In genomic region chr7:143387156-143387975, GRCh38 we compare ENCODE assay signal across 14 cellular contexts. TPM values are rescaled to one million over a fixed set of nuclear protein-coding genes. Genes with fewer than 3 reads are reported as not detected.
DNase-seq lines count a peak whose midpoint lies in the region; ATAC-seq, FAIRE-seq and TF ChIP-seq lines count a peak whose summit lies in the region.
"Had no signal": no experiment of that assay in that cellular context is flagged by ENCODE, and none has a peak within 500 bp of the region (broad histone marks: within the 10 kb centered on the region; RNA-seq: fewer than 3 reads in every experiment).

No MANE protein-coding gene starts in this region.

- H3K4me3 Mint-ChIP-seq in activated CD8-positive, alpha-beta T cell treated with anti-CD3 and anti-CD28 coated beads for 36 hours = no peak overlapping the region
- no peak overlapping the region for H3K4me3 Mint-ChIP-seq in activated CD8-positive, alpha-beta T cell treated with anti-CD3 and anti-CD28 coated beads, Interleukin-2, amount 10 ng/mL, durations not matched to agents 7 days and 5 days
- no peak overlapping the region for H3K4me3 Mint-ChIP-seq in activated naive CD4-positive, alpha-beta T cell treated with anti-CD3 and anti-CD28 coated beads for 36 hours
- H3K4me3 Mint-ChIP-seq: activated CD8-positive, alpha-beta memory T cell treated with anti-CD3 and anti-CD28 coated beads, Interleukin-2, amount 10 ng/mL, durations not matched to agents 7 days and 5 days; neural crest cell; stimulated activated naive B cell treated with anti-CD40 and anti-IgM and Interleukin-4, amounts not matched to agents 10 μg/mL and 1 μg/mL and 100 μg/mL, for 72 hours had no signal

- H3K27me3 ChIP-seq in Loucy (ENCODE audit: insufficient read depth, low read length, poor library complexity, severe bottlenecking) = no peaks in the 10 kb centered on the region
- no peaks in the 10 kb centered on the region for H3K27me3 ChIP-seq in endothelial cell of umbilical vein (ENCODE audit: control insufficient read depth in 2 of 2, insufficient read depth in 2 of 2, low read length in 2 of 2)

- H2AFZ ChIP-seq in Loucy (ENCODE audit: low read length) = no peak overlapping the region
- H2AFZ ChIP-seq in endothelial cell of umbilical vein (ENCODE audit: low read depth, low read length) = no peak overlapping the region

- no peak for ATAC-seq in activated CD8-positive, alpha-beta T cell treated with anti-CD3 and anti-CD28 coated beads for 36 hours
- no peak for ATAC-seq in activated CD8-positive, alpha-beta T cell treated with anti-CD3 and anti-CD28 coated beads, Interleukin-2, amount 10 ng/mL, durations not matched to agents 7 days and 5 days

- peak overlapping the region; percentile 13 for H3K27ac Mint-ChIP-seq in activated CD8-positive, alpha-beta T cell treated with anti-CD3 and anti-CD28 coated beads for 36 hours
- H3K27ac Mint-ChIP-seq in activated CD8-positive, alpha-beta T cell treated with anti-CD3 and anti-CD28 coated beads, Interleukin-2, amount 10 ng/mL, durations not matched to agents 7 days and 5 days = no peak overlapping the region
- no peak overlapping the region for H3K27ac Mint-ChIP-seq in activated naive CD4-positive, alpha-beta T cell treated with anti-CD3 and anti-CD28 coated beads for 36 hours
- H3K27ac Mint-ChIP-seq: activated CD8-positive, alpha-beta memory T cell treated with anti-CD3 and anti-CD28 coated beads, Interleukin-2, amount 10 ng/mL, durations not matched to agents 7 days and 5 days; stimulated activated naive B cell treated with anti-CD40 and anti-IgM and Interleukin-4, amounts not matched to agents 10 μg/mL and 1 μg/mL and 100 μg/mL, for 72 hours had no signal

- no peak overlapping the region for H3K9ac ChIP-seq in Loucy (ENCODE audit: low read depth, low read length, poor library complexity, severe bottlenecking)
- no peak overlapping the region for H3K9ac ChIP-seq in endothelial cell of umbilical vein (replicated peaks; ENCODE audit: extremely low read depth, insufficient read depth, low read length)

- no peak for DNase-seq in activated CD8-positive, alpha-beta T cell treated with anti-CD3 and anti-CD28 coated beads for 36 hours
- DNase-seq in activated CD8-positive, alpha-beta T cell treated with anti-CD3 and anti-CD28 coated beads, Interleukin-2, amount 10 ng/mL, durations not matched to agents 7 days and 5 days = no peak
- DNase-seq in endothelial cell of umbilical vein (ENCODE audit: low read depth, low spot score) (no peak), retinal pigment epithelial cell (ENCODE audit: low read depth) (no peak), midbrain (lab: John Stamatoyannopoulos, UW) (no peak)
- DNase-seq in activated CD4-positive, CD25-positive, alpha-beta regulatory T cell (lab: John Stamatoyannopoulos, UW) = no peak
- DNase-seq in activated naive CD4-positive, alpha-beta T cell treated with anti-CD3 and anti-CD28 coated beads for 36 hours = no peak
- DNase-seq: EL; kidney glomerular epithelial cell; NCI-H2081 treated with DMSO at 0.1 percent for 48 hours; stimulated activated naive B cell treated with anti-CD40 and anti-IgM and Interleukin-4, amounts not matched to agents 10 μg/mL and 1 μg/mL and 100 μg/mL, for 72 hours had no signal

- H3K9me3 Mint-ChIP-seq in activated CD8-positive, alpha-beta T cell treated with anti-CD3 and anti-CD28 coated beads for 36 hours = no peaks in the 10 kb centered on the region
- no peaks in the 10 kb centered on the region for H3K9me3 Mint-ChIP-seq in activated CD8-positive, alpha-beta T cell treated with anti-CD3 and anti-CD28 coated beads, Interleukin-2, amount 10 ng/mL, durations not matched to agents 7 days and 5 days (ENCODE audit: insufficient read depth)
- H3K9me3 Mint-ChIP-seq in activated naive CD4-positive, alpha-beta T cell treated with anti-CD3 and anti-CD28 coated beads for 36 hours = no peaks in the 10 kb centered on the region
- H3K9me3 Mint-ChIP-seq: neural crest cell; stimulated activated naive B cell treated with anti-CD40 and anti-IgM and Interleukin-4, amounts not matched to agents 10 μg/mL and 1 μg/mL and 100 μg/mL, for 72 hours had no signal

- no peaks in the 10 kb centered on the region for H3F3A ChIP-seq in Loucy (ENCODE audit: low read depth)

- no peaks in the 10 kb centered on the region for H3K27me3 Mint-ChIP-seq in activated CD8-positive, alpha-beta T cell treated with anti-CD3 and anti-CD28 coated beads for 36 hours
- H3K27me3 Mint-ChIP-seq in activated CD8-positive, alpha-beta T cell treated with anti-CD3 and anti-CD28 coated beads, Interleukin-2, amount 10 ng/mL, durations not matched to agents 7 days and 5 days (ENCODE audit: low read depth) = no peaks in the 10 kb centered on the region
- H3K27me3 Mint-ChIP-seq in activated naive CD4-positive, alpha-beta T cell treated with anti-CD3 and anti-CD28 coated beads for 36 hours (ENCODE audit: low read depth) = no peaks in the 10 kb centered on the region
- H3K27me3 Mint-ChIP-seq: activated CD8-positive, alpha-beta memory T cell treated with anti-CD3 and anti-CD28 coated beads, Interleukin-2, amount 10 ng/mL, durations not matched to agents 7 days and 5 days; stimulated activated naive B cell treated with anti-CD40 and anti-IgM and Interleukin-4, amounts not matched to agents 10 μg/mL and 1 μg/mL and 100 μg/mL, for 72 hours had no signal

- peaks cover 21% of the 10 kb centered on the region for H3K36me3 Mint-ChIP-seq in activated CD8-positive, alpha-beta T cell treated with anti-CD3 and anti-CD28 coated beads for 36 hours (ENCODE audit: low read depth)
- H3K36me3 Mint-ChIP-seq in activated CD8-positive, alpha-beta T cell treated with anti-CD3 and anti-CD28 coated beads, Interleukin-2, amount 10 ng/mL, durations not matched to agents 7 days and 5 days (ENCODE audit: low read depth) = peaks cover 38% of the 10 kb centered on the region
- H3K36me3 Mint-ChIP-seq in activated naive CD4-positive, alpha-beta T cell treated with anti-CD3 and anti-CD28 coated beads for 36 hours (ENCODE audit: low read depth) = peaks cover 5% of the 10 kb centered on the region

- dilution Hi-C loops in endothelial cell of umbilical vein (cut with MboI; ENCODE audit: extremely low pct_ligation_motif_present, low sequenced_read_pairs) = loop anchor here (25.0 kb wide), 1 partner anchor 125 kb away; no protein-coding TSS in a partner anchor

- H4K20me1 ChIP-seq in Loucy (ENCODE audit: insufficient read depth, low read length, poor library complexity, severe bottlenecking) (peaks cover 55% of the 10 kb centered on the region), endothelial cell of umbilical vein (replicated peaks; ENCODE audit: control insufficient read depth, extremely low read depth, insufficient read depth, low read length) (no peaks in the 10 kb centered on the region)

- POLR2A ChIA-PET in activated CD8-positive, alpha-beta T cell treated with anti-CD3 and anti-CD28 coated beads for 36 hours (lab: Charles Lee) = interaction anchor here (0.6 to 1.3 kb wide), 4 partner anchors 11 to 674 kb away, joined by 3 to 5 read pairs (median 3); no protein-coding TSS in a partner anchor
- POLR2A ChIA-PET in activated CD8-positive, alpha-beta T cell treated with anti-CD3 and anti-CD28 coated beads, Interleukin-2, amount 10 ng/mL, durations not matched to agents 7 days and 5 days (lab: Charles Lee) = interaction anchor here (0.7 to 2.0 kb wide), 2 partner anchors 9 to 20 kb away, joined by 7 to 11 read pairs; no protein-coding TSS in a partner anchor
- POLR2A ChIA-PET in endothelial cell of umbilical vein (lab: Charles Lee) = interaction anchor here (1.1 kb wide), 1 partner anchor 113 kb away, joined by 6 read pairs; no protein-coding TSS in a partner anchor

- TF ChIP-seq POLR2A in endothelial cell of umbilical vein (IDR thresholded peaks at IDR 0.05; ENCODE audit: low read depth, low read length) = peak; percentile 61

- no peak overlapping the region for H3K27ac ChIP-seq in endothelial cell of umbilical vein (ENCODE audit: insufficient read depth, low read depth, low read length)

- H3K9me1 ChIP-seq in endothelial cell of umbilical vein (replicated peaks; ENCODE audit: control insufficient read depth, extremely low read depth, insufficient read depth, low read length) = no peaks in the 10 kb centered on the region

- H3K79me2 ChIP-seq in Loucy (ENCODE audit: insufficient read depth, low read length) = peaks cover 74% of the 10 kb centered on the region
- peaks cover 71% of the 10 kb centered on the region for H3K79me2 ChIP-seq in endothelial cell of umbilical vein (ENCODE audit: control insufficient read depth, insufficient read depth, low read length)

- no TSS peak for BruUV-seq in endothelial cell of umbilical vein (replicated peaks; lab: Mats Ljungman, UMichigan)

- peak overlapping the region; percentile 97 for H3K4me2 ChIP-seq in Loucy (ENCODE audit: low read depth, low read length, poor library complexity, severe bottlenecking)
- H3K4me2 ChIP-seq in endothelial cell of umbilical vein (ENCODE audit: insufficient read depth, low read length) = no peak overlapping the region

- H3K4me1 Mint-ChIP-seq in activated CD8-positive, alpha-beta T cell treated with anti-CD3 and anti-CD28 coated beads for 36 hours (ENCODE audit: low read depth) = peaks cover 11% of the 10 kb centered on the region
- peaks cover 26% of the 10 kb centered on the region for H3K4me1 Mint-ChIP-seq in activated CD8-positive, alpha-beta T cell treated with anti-CD3 and anti-CD28 coated beads, Interleukin-2, amount 10 ng/mL, durations not matched to agents 7 days and 5 days (ENCODE audit: low read depth)
- H3K4me1 Mint-ChIP-seq in activated naive CD4-positive, alpha-beta T cell treated with anti-CD3 and anti-CD28 coated beads for 36 hours (ENCODE audit: low read depth) = peaks cover 10% of the 10 kb centered on the region
- H3K4me1 Mint-ChIP-seq: neural crest cell had no signal

- intact Hi-C loops in activated CD8-positive, alpha-beta T cell treated with anti-CD3 and anti-CD28 coated beads for 36 hours (cut with micrococcal nuclease) = no loop called here
- intact Hi-C loops in endothelial cell of umbilical vein (cut with micrococcal nuclease) = no loop called here
- intact Hi-C loops in activated naive CD4-positive, alpha-beta T cell treated with anti-CD3 and anti-CD28 coated beads for 36 hours (cut with micrococcal nuclease) = no loop called here

- no peaks in the 10 kb centered on the region for H3K9me2 ChIP-seq in Loucy (replicated peaks; ENCODE audit: low read depth, low read length)

- CTCF ChIA-PET in activated CD8-positive, alpha-beta T cell treated with anti-CD3 and anti-CD28 coated beads for 36 hours (lab: Charles Lee) = interaction anchor here (1.3 to 1.5 kb wide), 3 partner anchors 7 to 13 kb away, joined by 3 to 7 read pairs (median 5); no protein-coding TSS in a partner anchor
- CTCF ChIA-PET in activated CD8-positive, alpha-beta T cell treated with anti-CD3 and anti-CD28 coated beads, Interleukin-2, amount 10 ng/mL, durations not matched to agents 7 days and 5 days (lab: Charles Lee) = interaction anchor here (1.0 to 2.8 kb wide), 3 partner anchors 19 to 35 kb away, joined by 3 to 10 read pairs (median 6); no protein-coding TSS in a partner anchor
- CTCF ChIA-PET in endothelial cell of umbilical vein (lab: Charles Lee) = interaction anchor here (0.7 to 4.3 kb wide), 3 partner anchors 20 to 118 kb away, joined by 3 to 24 read pairs (median 3); no protein-coding TSS in a partner anchor
- CTCF ChIA-PET in activated naive CD4-positive, alpha-beta T cell treated with anti-CD3 and anti-CD28 coated beads for 36 hours (lab: Charles Lee) = interaction anchor here (1.0 to 1.2 kb wide), 2 partner anchors 9 to 16 kb away, joined by 3 read pairs; no protein-coding TSS in a partner anchor

- no peak overlapping the region for H3K4me3 ChIP-seq in Loucy (ENCODE audit: low read length, poor library complexity, severe bottlenecking)
- H3K4me3 ChIP-seq in endothelial cell of umbilical vein (replicated peaks in 1 of 3; ENCODE audit: insufficient read depth in 1 of 3, low read depth in 1 of 3, low read length in 3 of 3) = no peak overlapping the region
- no peak overlapping the region for H3K4me3 ChIP-seq in retinal pigment epithelial cell (ENCODE audit: low read length)

- peaks cover 61% of the 10 kb centered on the region for H3K4me1 ChIP-seq in Loucy (ENCODE audit: insufficient read depth, low read length, poor library complexity, severe bottlenecking)
- peaks cover 89% of the 10 kb centered on the region for H3K4me1 ChIP-seq in endothelial cell of umbilical vein (ENCODE audit: control insufficient read depth, extremely low read depth, insufficient read depth, low read length)

- no peak for FAIRE-seq in endothelial cell of umbilical vein (lab: Jason Lieb, UNC)

- no peak for TF ChIP-seq CTCF in activated CD8-positive, alpha-beta T cell treated with anti-CD3 and anti-CD28 coated beads for 36 hours (IDR thresholded peaks at IDR 0.05)
- TF ChIP-seq CTCF in Loucy (conservative IDR thresholded peaks at IDR 0.05; ENCODE audit: low read length) = peak; percentile 43
- peak; percentile 6 to 14 for TF ChIP-seq CTCF in endothelial cell of umbilical vein (IDR thresholded peaks at IDR 0.05; ENCODE audit: extremely low read depth in 1 of 2, insufficient read depth in 1 of 2, low read depth in 1 of 2, low read length in 2 of 2)
- peak; percentile 24 for TF ChIP-seq CTCF in retinal pigment epithelial cell (conservative IDR thresholded peaks at IDR 0.05; ENCODE audit: low read depth, low read length)

- H3K36me3 ChIP-seq in Loucy (ENCODE audit: insufficient read depth, low read length) (peaks cover 43% of the 10 kb centered on the region; the same call in 1 of the 2 replicates), endothelial cell of umbilical vein (ENCODE audit: control insufficient read depth in 2 of 2, extremely low read depth in 1 of 2, insufficient read depth in 2 of 2, low read length in 2 of 2) (peaks cover 22 to 42% of the 10 kb centered on the region in 2 experiments)

- H3K9me3 ChIP-seq in Loucy (ENCODE audit: insufficient read depth, low read depth, low read length) (no peaks in the 10 kb centered on the region), endothelial cell of umbilical vein (replicated peaks; ENCODE audit: control insufficient read depth, insufficient read depth, low read length) (no peaks in the 10 kb centered on the region)

RNA-seq across cellular contexts. Expression of gene ZYX, which starts 6.2 kb away (rescaled TPM):
- total RNA-seq in activated CD8-positive, alpha-beta T cell treated with anti-CD3 and anti-CD28 coated beads for 36 hours = 100 to 1,000 TPM; 111 to 120 TPM
- total RNA-seq in activated CD8-positive, alpha-beta T cell treated with anti-CD3 and anti-CD28 coated beads, Interleukin-2, amount 10 ng/mL, durations not matched to agents 7 days and 5 days = 100 to 1,000 TPM; 179 to 192 TPM
- 533 and 545 TPM in 2 replicates for total RNA-seq in endothelial cell of umbilical vein
- 196 TPM in 2 replicates for polyA plus RNA-seq in endothelial cell of umbilical vein
- polyA plus RNA-seq in endothelial cell of umbilical vein (2011; cell fraction: cytosol; rRNA removed) = 195 and 222 TPM in 2 replicates
- polyA plus RNA-seq in endothelial cell of umbilical vein (2011; cell fraction: nucleus; rRNA removed) = 305 and 333 TPM in 2 replicates
- 533 and 564 TPM in 2 replicates for polyA plus RNA-seq in endothelial cell of umbilical vein (2012)
- 116 and 124 TPM in 2 replicates for polyA minus RNA-seq in endothelial cell of umbilical vein
- polyA minus RNA-seq in endothelial cell of umbilical vein (2011; cell fraction: cytosol; rRNA and poly(A)+ RNA removed) = 57.7 TPM
- polyA minus RNA-seq in endothelial cell of umbilical vein (2011; cell fraction: nucleus; rRNA and poly(A)+ RNA removed) = 105 and 154 TPM in 2 replicates
- total RNA-seq in activated naive CD4-positive, alpha-beta T cell treated with anti-CD3 and anti-CD28 coated beads for 36 hours = 10 to 100 TPM; 75.1 to 81.5 TPM

RNA-seq across cellular contexts. Expression of gene EPHA1, which starts 21.3 kb away (rescaled TPM):
- total RNA-seq in activated CD8-positive, alpha-beta T cell treated with anti-CD3 and anti-CD28 coated beads for 36 hours = 1 to 10 TPM; 2.4 to 2.8 TPM
- total RNA-seq in activated CD8-positive, alpha-beta T cell treated with anti-CD3 and anti-CD28 coated beads, Interleukin-2, amount 10 ng/mL, durations not matched to agents 7 days and 5 days = 10 to 100 TPM; 12.4 to 15.7 TPM
- total RNA-seq in endothelial cell of umbilical vein = not detected in 2 replicates
- 0.06 and 0.07 TPM in 2 replicates for polyA plus RNA-seq in endothelial cell of umbilical vein
- 0.01 TPM in 1 of 2 replicates, not detected in the other for polyA plus RNA-seq in endothelial cell of umbilical vein (2011; cell fraction: cytosol; rRNA removed)
- 0.03 and 0.50 TPM in 2 replicates for polyA plus RNA-seq in endothelial cell of umbilical vein (2011; cell fraction: nucleus; rRNA removed)
- polyA plus RNA-seq in endothelial cell of umbilical vein (2012) = 4.1 and 5.5 TPM in 2 replicates
- not detected in 2 replicates for polyA minus RNA-seq in endothelial cell of umbilical vein
- polyA minus RNA-seq in endothelial cell of umbilical vein (2011; cell fraction: cytosol; rRNA and poly(A)+ RNA removed) = not detected
- not detected in 2 replicates for polyA minus RNA-seq in endothelial cell of umbilical vein (2011; cell fraction: nucleus; rRNA and poly(A)+ RNA removed)
- 1 to 10 TPM; 1.0 to 1.3 TPM for total RNA-seq in activated naive CD4-positive, alpha-beta T cell treated with anti-CD3 and anti-CD28 coated beads for 36 hours
- total RNA-seq: neural crest cell had no signal

RNA-seq across cellular contexts. Expression of gene FAM131B, which starts 24.9 kb away (rescaled TPM):
- total RNA-seq in activated CD8-positive, alpha-beta T cell treated with anti-CD3 and anti-CD28 coated beads for 36 hours = 1 to 10 TPM; 2.7 to 2.9 TPM
- 1 to 10 TPM; 2.2 to 2.4 TPM for total RNA-seq in activated CD8-positive, alpha-beta T cell treated with anti-CD3 and anti-CD28 coated beads, Interleukin-2, amount 10 ng/mL, durations not matched to agents 7 days and 5 days
- 1.4 and 1.6 TPM in 2 replicates for total RNA-seq in endothelial cell of umbilical vein
- polyA plus RNA-seq in endothelial cell of umbilical vein = 1.6 and 1.8 TPM in 2 replicates
- polyA plus RNA-seq in endothelial cell of umbilical vein (2011; cell fraction: cytosol; rRNA removed) = 1.7 TPM in 2 replicates
- polyA plus RNA-seq in endothelial cell of umbilical vein (2011; cell fraction: nucleus; rRNA removed) = 1.8 and 2.2 TPM in 2 replicates
- polyA plus RNA-seq in endothelial cell of umbilical vein (2012) = 1.6 and 2.2 TPM in 2 replicates
- polyA minus RNA-seq in endothelial cell of umbilical vein = 4.4 and 5.9 TPM in 2 replicates
- polyA minus RNA-seq in endothelial cell of umbilical vein (2011; cell fraction: cytosol; rRNA and poly(A)+ RNA removed) = not detected
- 0.77 and 0.82 TPM in 2 replicates for polyA minus RNA-seq in endothelial cell of umbilical vein (2011; cell fraction: nucleus; rRNA and poly(A)+ RNA removed)
- 1 to 10 TPM; 1.5 to 1.7 TPM for total RNA-seq in activated naive CD4-positive, alpha-beta T cell treated with anti-CD3 and anti-CD28 coated beads for 36 hours

RNA-seq across cellular contexts. Expression of gene TAS2R60, which starts 55.9 kb away (rescaled TPM):
- not detected for total RNA-seq in activated CD8-positive, alpha-beta T cell treated with anti-CD3 and anti-CD28 coated beads for 36 hours
- total RNA-seq in activated CD8-positive, alpha-beta T cell treated with anti-CD3 and anti-CD28 coated beads, Interleukin-2, amount 10 ng/mL, durations not matched to agents 7 days and 5 days = under 1 TPM; 0.26 to 0.29 TPM
- total RNA-seq in endothelial cell of umbilical vein = not detected in 2 replicates
- polyA plus RNA-seq in endothelial cell of umbilical vein = not detected in 2 replicates
- polyA plus RNA-seq in endothelial cell of umbilical vein (2011; cell fraction: cytosol; rRNA removed) = not detected in 2 replicates
- not detected in 2 replicates for polyA plus RNA-seq in endothelial cell of umbilical vein (2011; cell fraction: nucleus; rRNA removed)
- not detected in 2 replicates for polyA plus RNA-seq in endothelial cell of umbilical vein (2012)
- polyA minus RNA-seq in endothelial cell of umbilical vein = not detected in 2 replicates
- polyA minus RNA-seq in endothelial cell of umbilical vein (2011; cell fraction: cytosol; rRNA and poly(A)+ RNA removed) = not detected
- polyA minus RNA-seq in endothelial cell of umbilical vein (2011; cell fraction: nucleus; rRNA and poly(A)+ RNA removed) = 0.48 TPM in 1 of 2 replicates, not detected in the other
- total RNA-seq in activated naive CD4-positive, alpha-beta T cell treated with anti-CD3 and anti-CD28 coated beads for 36 hours = not detected
- total RNA-seq: activated CD8-positive, alpha-beta memory T cell treated with anti-CD3 and anti-CD28 coated beads, Interleukin-2, amount 10 ng/mL, durations not matched to agents 7 days and 5 days; neural crest cell had no signal
